Comparison of ENCODE assay signal across 22 cellular contexts in the genomic region with DNA sequence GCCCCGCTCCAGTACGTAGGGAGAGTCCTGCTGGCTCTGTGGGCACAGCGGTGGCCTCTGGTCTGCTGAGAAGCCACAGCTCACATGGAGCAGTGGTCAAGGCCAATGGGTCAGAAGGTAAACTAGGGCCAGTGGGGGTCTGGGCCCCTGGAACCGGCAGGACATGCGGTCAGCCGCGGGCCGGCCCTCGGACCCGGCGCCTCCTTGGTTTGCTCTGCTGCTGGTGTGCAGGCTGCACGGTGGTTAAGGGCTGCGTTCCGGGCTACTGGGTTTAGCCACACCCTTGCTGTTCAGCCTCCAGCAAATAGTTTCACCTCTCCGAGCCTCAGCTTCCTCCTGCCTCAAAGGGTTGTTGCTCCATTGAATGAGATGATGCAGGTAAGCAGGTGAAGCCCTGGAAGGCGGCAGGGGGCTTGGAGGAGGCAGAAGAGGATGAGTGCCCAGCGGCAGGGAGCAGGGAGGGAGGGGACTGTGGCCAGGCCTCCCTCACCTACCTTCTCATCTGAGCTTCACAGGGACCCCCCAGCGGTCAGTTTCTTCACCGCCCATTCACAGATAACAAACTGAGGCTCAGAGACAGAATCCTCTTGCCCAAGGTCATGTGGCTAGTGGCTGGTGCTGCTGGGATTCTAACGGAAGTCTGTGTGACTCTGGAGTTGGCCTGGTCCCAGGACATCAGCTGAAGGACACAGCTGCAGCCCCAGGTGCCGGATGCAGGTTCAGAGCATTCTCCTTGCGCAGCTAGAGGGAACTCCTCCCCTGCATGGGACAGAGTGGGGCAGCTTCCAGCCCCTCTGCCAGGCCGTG. TPM values are rescaled to one million over a fixed set of nuclear protein-coding genes. Genes with fewer than 3 reads are reported as not detected.
DNase-seq lines count a peak whose midpoint lies in the region; ATAC-seq and TF ChIP-seq lines count a peak whose summit lies in the region.
"Had no signal": no experiment of that assay in that cellular context is flagged by ENCODE, and none has a peak within 500 bp of the region (broad histone marks: within the 10 kb centered on the region; RNA-seq: fewer than 3 reads in every experiment).

No MANE protein-coding gene starts in this region.

- no peaks in the 10 kb centered on the region for H3K36me3 ChIP-seq in RWPE2 (ENCODE audit: low read depth)
- no peaks in the 10 kb centered on the region for H3K36me3 ChIP-seq in hepatocyte (replicated peaks; ENCODE audit: insufficient read depth, low read depth)
- H3K36me3 ChIP-seq in osteoblast (ENCODE audit: insufficient read depth, low read length): no peaks in the 10 kb centered on the region
- H3K36me3 ChIP-seq: gastrocnemius medialis, neural progenitor cell, Peyer's patch, suprapubic skin had no signal

- H3K4me2 ChIP-seq in hepatocyte: no peak overlapping the region
- H3K4me2 ChIP-seq in osteoblast (ENCODE audit: insufficient read depth, low read length): no peak overlapping the region
- H3K4me2 ChIP-seq: neural progenitor cell had no signal

- H3K4me1 ChIP-seq in RWPE2 (ENCODE audit: insufficient read depth, poor library complexity, severe bottlenecking): no peaks in the 10 kb centered on the region
- peaks cover 25% of the 10 kb centered on the region for H3K4me1 ChIP-seq in hepatocyte (ENCODE audit: insufficient read depth)
- H3K4me1 ChIP-seq in osteoblast (ENCODE audit: insufficient read depth, low read length): peaks cover 15% of the 10 kb centered on the region
- H3K4me1 ChIP-seq: Peyer's patch had no signal

- H2AFZ ChIP-seq in hepatocyte (no peak overlapping the region), osteoblast (ENCODE audit: low read length) (no peak overlapping the region)
- H2AFZ ChIP-seq: neural progenitor cell had no signal

- peaks cover 2% of the 10 kb centered on the region for H4K20me1 ChIP-seq in hepatocyte (ENCODE audit: insufficient read depth, poor library complexity, severe bottlenecking)
- peaks cover 4% of the 10 kb centered on the region for H4K20me1 ChIP-seq in osteoblast (ENCODE audit: insufficient read depth, low read length)

- H3K27me3 ChIP-seq in RWPE2 (ENCODE audit: insufficient read depth, poor library complexity, severe bottlenecking) (no peaks in the 10 kb centered on the region), hepatocyte (no peaks in the 10 kb centered on the region), osteoblast (ENCODE audit: insufficient read depth, low read length) (no peaks in the 10 kb centered on the region)
- H3K27me3 ChIP-seq: Peyer's patch had no signal

- H3K27ac ChIP-seq in RWPE2 (ENCODE audit: poor library complexity, severe bottlenecking): no peak overlapping the region
- peak overlapping the region; percentile 43 for H3K27ac ChIP-seq in hepatocyte
- H3K27ac ChIP-seq in osteoblast (ENCODE audit: low read depth, low read length): no peak overlapping the region
- H3K27ac ChIP-seq: dorsolateral prefrontal cortex, gastrocnemius medialis, neural progenitor cell, Peyer's patch, suprapubic skin had no signal

- TF ChIP-seq CTCF in RWPE2 (IDR thresholded peaks at IDR 0.05; ENCODE audit: poor library complexity, severe bottlenecking) (no peak), hepatocyte (IDR thresholded peaks at IDR 0.05; ENCODE audit: poor library complexity) (no peak), osteoblast (IDR thresholded peaks at IDR 0.05; ENCODE audit: extremely low read depth, low read depth, low read length) (no peak), omental fat pad (IDR thresholded peaks at IDR 0.05) (no peak)

- 85% methylated on average over 23 of the region's 23 CpGs for WGBS in hepatocyte (ENCODE audit: low lambda C conversion rate, missing lambda C conversion rate)

- no peak for ATAC-seq in RWPE2 (ENCODE audit: low read depth)
- ATAC-seq in omental fat pad (ENCODE audit: low FRiP score): no peak
- ATAC-seq in GM19328 (IDR thresholded peaks at IDR 0.05; ENCODE audit: unreplicated experiment): no peak
- ATAC-seq in HG03039 (IDR thresholded peaks at IDR 0.05; ENCODE audit: unreplicated experiment): no peak
- ATAC-seq: activated naive CD8-positive, alpha-beta T cell treated with anti-CD3 and anti-CD28 coated beads, Interleukin-2, amount 50 U/mL, for 24 hours; activated T-cell treated with anti-CD3 and anti-CD28 coated beads, Interleukin-2, amount 50 U/mL, for 4 hours; gastrocnemius medialis had no signal

- H3K4me3 ChIP-seq in RWPE2 (ENCODE audit: severe bottlenecking) (no peak overlapping the region), hepatocyte (no peak overlapping the region), osteoblast (ENCODE audit: insufficient read depth, low read length) (no peak overlapping the region)
- H3K4me3 ChIP-seq: dorsolateral prefrontal cortex, gastrocnemius medialis, neural progenitor cell, Peyer's patch, suprapubic skin had no signal

- H3K79me2 ChIP-seq in hepatocyte: peaks cover 10% of the 10 kb centered on the region
- peaks cover 12% of the 10 kb centered on the region for H3K79me2 ChIP-seq in osteoblast (ENCODE audit: insufficient read depth, low read length)

- no peaks in the 10 kb centered on the region for H3K9me2 ChIP-seq in hepatocyte (replicated peaks; ENCODE audit: insufficient read depth)

- DNase-seq in ELF-1 (ENCODE audit: low read depth, low spot score) (peak; percentile 30), RWPE2 (ENCODE audit: low spot score) (peak; percentile 39), hepatocyte (ENCODE audit: low spot score) (no peak), osteoblast (ENCODE audit: insufficient read length, low spot score, missing footprints) (peak; percentile 71), omental fat pad (ENCODE audit: low spot score) (no peak)
- DNase-seq in activated naive CD4-positive, alpha-beta T cell treated with Interleukin-2 at 50 U/mL for 16 hours: no peak
- DNase-seq: activated CD4-positive, alpha-beta T cell treated with anti-CD3 and anti-CD28 coated beads for 48 hours; activated gamma-delta T cell treated with Interleukin-2 at 50 U/mL for 16 hours; activated naive CD8-positive, alpha-beta T cell treated with anti-CD3 and anti-CD28 coated beads, Interleukin-2, amount 50 U/mL, for 24 hours; activated T-cell treated with anti-CD3 and anti-CD28 coated beads, Interleukin-2, amount 50 U/mL, for 4 hours; Calu3; dorsolateral prefrontal cortex; gastrocnemius medialis; NCI-H1930; NCI-H2227 treated with DMSO at 0.1 percent for 48 hours; NCI-H526 treated with DMSO at 0.1 percent for 48 hours; stimulated activated naive CD4-positive, alpha-beta T cell had no signal

- H3K9me3 ChIP-seq in RWPE2 (ENCODE audit: severe bottlenecking): no peaks in the 10 kb centered on the region
- no peaks in the 10 kb centered on the region for H3K9me3 ChIP-seq in hepatocyte (ENCODE audit: low read depth)
- no peaks in the 10 kb centered on the region for H3K9me3 ChIP-seq in osteoblast (ENCODE audit: low read depth, low read length)
- H3K9me3 ChIP-seq: gastrocnemius medialis, suprapubic skin had no signal

RNA-seq across cellular contexts. Expression of a gene that starts 3.7 kb away (rescaled TPM):
- 163 and 342 TPM in 2 replicates for total RNA-seq in hepatocyte
- polyA plus RNA-seq in hepatocyte: 347 and 371 TPM in 2 replicates
- total RNA-seq in osteoblast: 571 and 801 TPM in 2 replicates
- total RNA-seq in omental fat pad: 10 to 100 TPM; 13.3 to 55.0 (median 27.0) TPM
- total RNA-seq: Calu3 had no signal

Comparison
In these comparisons a context has a peak if more than half of its experiments do, and no peak if none do; other contexts are left out.
1. DNase-seq: peak in ELF-1 (single experiment), RWPE2 (single experiment) and osteoblast (single experiment); none in hepatocyte (single experiment), omental fat pad (single experiment) and activated naive CD4-positive, alpha-beta T cell treated with Interleukin-2 at 50 U/mL for 16 hours (single experiment).